Comparison of ENCODE assay signal across 27 cellular contexts in genomic region chr2:99159594-99159993, GRCh38. TPM values are rescaled to one million over a fixed set of nuclear protein-coding genes. Genes with fewer than 3 reads are reported as not detected.
A peak's percentile ranks its signal among the peaks of the same experiment; 100 is the strongest.
DNase-seq lines count a peak whose midpoint lies in the region; ATAC-seq, FAIRE-seq and TF ChIP-seq lines count a peak whose summit lies in the region.
"Had no signal": no experiment of that assay in that cellular context is flagged by ENCODE, and none has a peak within 500 bp of the region (broad histone marks: within the 10 kb centered on the region; RNA-seq: fewer than 3 reads in every experiment).

No MANE protein-coding gene starts in this region.

- no peak overlapping the region for H3K4me3 ChIP-seq in CD4-positive, alpha-beta memory T cell (ENCODE audit: low read length in 2 of 2)
- H3K4me3 ChIP-seq in GM12878: no peak overlapping the region
- H3K4me3 ChIP-seq: smooth muscle cell, testis had no signal

- H3K27me3 Mint-ChIP-seq in activated CD4-positive, alpha-beta T cell treated with anti-CD3 and anti-CD28 coated beads for 36 hours: no peaks in the 10 kb centered on the region
- H3K27me3 Mint-ChIP-seq in activated CD4-positive, alpha-beta T cell treated with anti-CD3 and anti-CD28 coated beads, Interleukin-2, amount 10 ng/mL, durations not matched to agents 24 days and 14 days: no peaks in the 10 kb centered on the region
- H3K27me3 Mint-ChIP-seq in CD4-positive, alpha-beta memory T cell: no peaks in the 10 kb centered on the region
- H3K27me3 Mint-ChIP-seq in naive B cell: no peaks in the 10 kb centered on the region
- H3K27me3 Mint-ChIP-seq: stimulated activated naive CD8-positive, alpha-beta T cell treated with anti-CD3 and anti-CD28 coated beads, Interleukin-15, Interleukin-2, amounts not matched to agents 100 ng/mL and 50 ng/mL, for 24 hours had no signal

- H3K9ac ChIP-seq in GM12878 (ENCODE audit: control insufficient read depth, insufficient read depth, low read length): no peak overlapping the region

- H3K27me3 ChIP-seq in CD4-positive, alpha-beta memory T cell (ENCODE audit: insufficient read depth, low read length): no peaks in the 10 kb centered on the region
- no peaks in the 10 kb centered on the region for H3K27me3 ChIP-seq in GM12878 (replicated peaks in 1 of 2; ENCODE audit: control insufficient read depth in 2 of 2, insufficient read depth in 2 of 2, low read length in 1 of 2)
- H3K27me3 ChIP-seq: neutrophil, testis had no signal

- POLR2A ChIA-PET in activated CD4-positive, alpha-beta T cell treated with anti-CD3 and anti-CD28 coated beads for 36 hours (lab: Charles Lee): interaction anchor here (0.5 kb wide), 1 partner anchor 467 kb away, joined by 4 read pairs; no protein-coding TSS in a partner anchor
- POLR2A ChIA-PET in CD4-positive, alpha-beta memory T cell (lab: Charles Lee; ENCODE audit: partially characterized antibody): no interaction called here
- POLR2A ChIA-PET in GM12878 (lab: Charles Lee): no interaction called here

- no peak overlapping the region for H2AFZ ChIP-seq in GM12878 (ENCODE audit: control insufficient read depth, low read depth, low read length)

- no peak overlapping the region for H3K4me2 ChIP-seq in GM12878 (ENCODE audit: control insufficient read depth, insufficient read depth)
- H3K4me2 ChIP-seq: smooth muscle cell had no signal

- no peak for TF ChIP-seq RAD21 in GM12878 (IDR thresholded peaks at IDR 0.05; ENCODE audit: insufficient read depth, low read depth, low read length)

- CTCF ChIA-PET in activated CD4-positive, alpha-beta T cell treated with anti-CD3 and anti-CD28 coated beads for 36 hours (lab: Charles Lee): interaction anchor here (1.1 kb wide), 1 partner anchor 225 kb away, joined by 3 read pairs; no protein-coding TSS in a partner anchor
- CTCF ChIA-PET in CD4-positive, alpha-beta memory T cell (lab: Charles Lee; ENCODE audit: partially characterized antibody): no interaction called here
- CTCF ChIA-PET in GM12878 (lab: Yijun Ruan, JAX): interaction anchor here (1.4 to 2.9 kb wide), 2 partner anchors 14 to 19 kb away, joined by 4 to 11 read pairs; partner anchors contain the start of gene C2orf15

- 95% methylated on average over 4 of the region's 4 CpGs for WGBS in GM12878 (ENCODE audit: insufficient coverage, insufficient replicate concordance, low lambda C conversion rate, missing lambda C conversion rate)

- peaks cover 28% of the 10 kb centered on the region for H3K36me3 Mint-ChIP-seq in activated CD4-positive, alpha-beta T cell treated with anti-CD3 and anti-CD28 coated beads for 36 hours (ENCODE audit: low read depth)
- peaks cover 22% of the 10 kb centered on the region for H3K36me3 Mint-ChIP-seq in activated CD4-positive, alpha-beta T cell treated with anti-CD3 and anti-CD28 coated beads, Interleukin-2, amount 10 ng/mL, durations not matched to agents 24 days and 14 days (ENCODE audit: low read depth)
- H3K36me3 Mint-ChIP-seq in CD4-positive, alpha-beta memory T cell: peaks cover 36 to 61% of the 10 kb centered on the region in 2 donors
- peaks cover 7 to 27% of the 10 kb centered on the region in 2 donors for H3K36me3 Mint-ChIP-seq in naive B cell

- no peak for DNase-seq in activated CD4-positive, alpha-beta T cell treated with anti-CD3 and anti-CD28 coated beads for 36 hours
- DNase-seq in activated CD4-positive, alpha-beta T cell treated with anti-CD3 and anti-CD28 coated beads, Interleukin-2, amount 10 ng/mL, durations not matched to agents 24 days and 14 days: no peak
- no peak for DNase-seq in CD4-positive, alpha-beta memory T cell
- no peak for DNase-seq in GM12878 (ENCODE audit: low read depth, low spot score)
- DNase-seq in naive B cell: no peak
- DNase-seq in NCI-H2029 treated with DMSO at 0.1 percent for 48 hours (lab: John Stamatoyannopoulos, UW): no peak
- DNase-seq: activated T-cell treated with anti-CD3 and anti-CD28 coated beads, Interleukin-2, amount 50 U/mL, for 4 hours; DMS153; H7; hippocampal formation; mammary epithelial cell; MM.1S; NCI-H1436; posterior cingulate gyrus; right cardiac atrium; SHP77 treated with DMSO at 0.1 percent for 48 hours; testis had no signal

- peak overlapping the region; percentile 43 for H3K27ac Mint-ChIP-seq in activated CD4-positive, alpha-beta T cell treated with anti-CD3 and anti-CD28 coated beads for 36 hours
- no peak overlapping the region for H3K27ac Mint-ChIP-seq in activated CD4-positive, alpha-beta T cell treated with anti-CD3 and anti-CD28 coated beads, Interleukin-2, amount 10 ng/mL, durations not matched to agents 24 days and 14 days
- peak overlapping the region in 6 of 7 donors; percentile 16 to 85 (median 44) for H3K27ac Mint-ChIP-seq in CD4-positive, alpha-beta memory T cell
- peak overlapping the region in 5 of 6 donors; percentile 87 to 98 (median 95) for H3K27ac Mint-ChIP-seq in naive B cell
- H3K27ac Mint-ChIP-seq: stimulated activated naive CD8-positive, alpha-beta T cell treated with anti-CD3 and anti-CD28 coated beads, Interleukin-15, Interleukin-2, amounts not matched to agents 100 ng/mL and 50 ng/mL, for 24 hours; T-helper 2 cell treated with Interferon-gamma antibody and Interleukin-4, amounts not matched to agents 5 μg/mL and 100 μg/mL, for 36 hours had no signal

- in situ Hi-C loops in GM12878 (cut with MboI): no loop called here

- TF ChIP-seq POLR2A in GM12878 (IDR thresholded peaks at IDR 0.05; ENCODE audit: low read depth, low read length): no peak

- no peak for TF ChIP-seq CTCF in GM12878 (IDR thresholded peaks at IDR 0.05 in 2 of 3, conservative IDR thresholded peaks at IDR 0.05 in 1 of 3; ENCODE audit: control insufficient read depth in 2 of 3, extremely low read depth in 1 of 3, insufficient read depth in 1 of 3, low read depth in 3 of 3, low read length in 3 of 3)

- BruUV-seq in GM12878 (replicated peaks; lab: Mats Ljungman, UMichigan): no TSS peak

- peaks cover 28% of the 10 kb centered on the region for H3K4me1 Mint-ChIP-seq in activated CD4-positive, alpha-beta T cell treated with anti-CD3 and anti-CD28 coated beads for 36 hours
- H3K4me1 Mint-ChIP-seq in activated CD4-positive, alpha-beta T cell treated with anti-CD3 and anti-CD28 coated beads, Interleukin-2, amount 10 ng/mL, durations not matched to agents 24 days and 14 days: peaks cover 26% of the 10 kb centered on the region
- H3K4me1 Mint-ChIP-seq in CD4-positive, alpha-beta memory T cell: peaks cover 10 to 39% (median 32%) of the 10 kb centered on the region in 4 donors
- H3K4me1 Mint-ChIP-seq in naive B cell: peaks cover 37 to 44% (median 44%) of the 10 kb centered on the region in 3 donors

- no peaks in the 10 kb centered on the region for H4K20me1 ChIP-seq in GM12878 (ENCODE audit: control insufficient read depth, insufficient read depth)

- ATAC-seq in activated CD4-positive, alpha-beta T cell treated with anti-CD3 and anti-CD28 coated beads for 36 hours: no peak
- ATAC-seq in GM12878: peak; percentile 39
- no peak for ATAC-seq in naive B cell (ENCODE audit: low read depth in 2 of 2)
- ATAC-seq in HG03439 (IDR thresholded peaks at IDR 0.05; ENCODE audit: unreplicated experiment): no peak
- ATAC-seq in GM18909 (IDR thresholded peaks at IDR 0.05; ENCODE audit: poor library complexity, unreplicated experiment): no peak
- ATAC-seq: activated T-cell treated with anti-CD3 and anti-CD28 coated beads, Interleukin-2, amount 50 U/mL, for 4 hours; Panc1; right cardiac atrium had no signal

- RAD21 ChIA-PET in GM12878 (lab: Charles Lee; ENCODE audit: unreplicated experiment): no interaction called here

- H3K27ac ChIP-seq in CD4-positive, alpha-beta memory T cell (ENCODE audit: low read depth, low read length): no peak overlapping the region
- no peak overlapping the region for H3K27ac ChIP-seq in GM12878 (ENCODE audit: control insufficient read depth, insufficient read depth)
- H3K27ac ChIP-seq: neutrophil, testis had no signal

- no peak overlapping the region for H3K4me3 Mint-ChIP-seq in activated CD4-positive, alpha-beta T cell treated with anti-CD3 and anti-CD28 coated beads for 36 hours
- no peak overlapping the region for H3K4me3 Mint-ChIP-seq in activated CD4-positive, alpha-beta T cell treated with anti-CD3 and anti-CD28 coated beads, Interleukin-2, amount 10 ng/mL, durations not matched to agents 24 days and 14 days
- H3K4me3 Mint-ChIP-seq in CD4-positive, alpha-beta memory T cell: no peak overlapping the region
- peak overlapping the region in 1 of 8 donors; percentile 52 for H3K4me3 Mint-ChIP-seq in naive B cell
- H3K4me3 Mint-ChIP-seq: activated T-cell treated with anti-CD3 and anti-CD28 coated beads, Interleukin-2, amount 50 U/mL, for 4 hours; CD14-positive monocyte; stimulated activated naive CD8-positive, alpha-beta T cell treated with anti-CD3 and anti-CD28 coated beads, Interleukin-15, Interleukin-2, amounts not matched to agents 100 ng/mL and 50 ng/mL, for 24 hours; T-helper 2 cell treated with Interferon-gamma antibody and Interleukin-4, amounts not matched to agents 5 μg/mL and 100 μg/mL, for 36 hours had no signal

- H3K9me3 Mint-ChIP-seq in activated CD4-positive, alpha-beta T cell treated with anti-CD3 and anti-CD28 coated beads for 36 hours (ENCODE audit: low read depth): no peaks in the 10 kb centered on the region
- no peaks in the 10 kb centered on the region for H3K9me3 Mint-ChIP-seq in activated CD4-positive, alpha-beta T cell treated with anti-CD3 and anti-CD28 coated beads, Interleukin-2, amount 10 ng/mL, durations not matched to agents 24 days and 14 days
- H3K9me3 Mint-ChIP-seq in CD4-positive, alpha-beta memory T cell: no peaks in the 10 kb centered on the region
- H3K9me3 Mint-ChIP-seq in naive B cell: no peaks in the 10 kb centered on the region
- H3K9me3 Mint-ChIP-seq: activated T-cell treated with anti-CD3 and anti-CD28 coated beads, Interleukin-2, amount 50 U/mL, for 4 hours; CD14-positive monocyte; stimulated activated naive CD8-positive, alpha-beta T cell treated with anti-CD3 and anti-CD28 coated beads, Interleukin-15, Interleukin-2, amounts not matched to agents 100 ng/mL and 50 ng/mL, for 24 hours; T-helper 2 cell treated with Interferon-gamma antibody and Interleukin-4, amounts not matched to agents 5 μg/mL and 100 μg/mL, for 36 hours had no signal

- no peak for TF ChIP-seq EP300 in GM12878 (IDR thresholded peaks at IDR 0.05; ENCODE audit: borderline replicate concordance in 1 of 2, control insufficient read depth in 1 of 2, low read depth in 2 of 2, low read length in 2 of 2)

- no peaks in the 10 kb centered on the region for H3K9me3 ChIP-seq in CD4-positive, alpha-beta memory T cell (ENCODE audit: control insufficient read depth in 1 of 2, low read length in 2 of 2)
- H3K9me3 ChIP-seq in GM12878 (replicated peaks; ENCODE audit: control insufficient read depth, insufficient read depth, low read length): no peaks in the 10 kb centered on the region
- H3K9me3 ChIP-seq: neutrophil, testis had no signal

- intact Hi-C loops in activated CD4-positive, alpha-beta T cell treated with anti-CD3 and anti-CD28 coated beads for 36 hours (cut with DNase I, micrococcal nuclease): loop anchor here (10.0 kb wide), 3 partner anchors 325 to 1165 kb away; partner anchors contain the start of gene TMEM131 (in 1 of the 2)
- intact Hi-C loops in activated CD4-positive, alpha-beta T cell treated with anti-CD3 and anti-CD28 coated beads, Interleukin-2, amount 10 ng/mL, durations not matched to agents 24 days and 14 days (cut with micrococcal nuclease): loop anchor here (10.0 kb wide), 2 partner anchors 495 to 715 kb away; partner anchors contain the start of gene INPP4A
- intact Hi-C loops in CD4-positive, alpha-beta memory T cell (cut with micrococcal nuclease): loop anchor here (10.0 kb wide), 1 partner anchor 1165 kb away; the partner anchor contains the start of gene TMEM131
- intact Hi-C loops in GM12878 (cut with micrococcal nuclease; ENCODE audit: unreplicated experiment): loop anchor here (10.0 kb wide), 1 partner anchor 515 kb away; no protein-coding TSS in a partner anchor

- peaks cover 11% of the 10 kb centered on the region for H3K4me1 ChIP-seq in CD4-positive, alpha-beta memory T cell (ENCODE audit: insufficient read depth, low read length)
- H3K4me1 ChIP-seq in GM12878 (ENCODE audit: control insufficient read depth, insufficient read depth, low read length): no peaks in the 10 kb centered on the region

- H3K36me3 ChIP-seq in CD4-positive, alpha-beta memory T cell (ENCODE audit: insufficient read depth, low read length): peaks cover 12% of the 10 kb centered on the region
- H3K36me3 ChIP-seq in GM12878 (ENCODE audit: control insufficient read depth in 2 of 2, insufficient read depth in 2 of 2, low read length in 1 of 2): peaks cover 0 to 4% of the 10 kb centered on the region in 2 experiments; a peak in 2 of 4 replicates

- SMC1A ChIA-PET in GM12878 (lab: Charles Lee; ENCODE audit: uncharacterized antibody, unreplicated experiment): interaction anchor here (1.1 to 1.7 kb wide), 2 partner anchors 20 to 177 kb away, joined by 3 to 5 read pairs; partner anchors contain the start of gene EIF5B

- peaks cover 9% of the 10 kb centered on the region for H3K79me2 ChIP-seq in GM12878 (ENCODE audit: control insufficient read depth, insufficient read depth, low read length)

- no peak for FAIRE-seq in GM12878 (lab: Jason Lieb, UNC)
- FAIRE-seq: endothelial cell of umbilical vein, urothelium cell line had no signal

RNA-seq across cellular contexts. Expression of gene LIPT1, which starts 4.8 kb away (rescaled TPM):
- 1 to 10 TPM; 4.6 to 4.7 TPM for total RNA-seq in activated CD4-positive, alpha-beta T cell treated with anti-CD3 and anti-CD28 coated beads for 36 hours
- 3.3 and 3.9 TPM in 2 replicates for total RNA-seq in activated CD4-positive, alpha-beta T cell treated with anti-CD3 and anti-CD28 coated beads, Interleukin-2, amount 10 ng/mL, durations not matched to agents 24 days and 14 days
- 10 to 100 TPM; 23.4 to 24.4 TPM for total RNA-seq in CD4-positive, alpha-beta memory T cell
- polyA plus RNA-seq in CD4-positive, alpha-beta memory T cell: 10 to 100 TPM; 20.5 to 25.6 TPM
- 19.0 and 22.4 TPM in 2 replicates for total RNA-seq in GM12878 (2013; cell fraction: nucleolus; rRNA removed)
- total RNA-seq in GM12878 (2014; rRNA removed): 8.0 and 8.3 TPM in 2 replicates
- total RNA-seq in GM12878 (2014; rRNA removed; fragmentation: Illumina TruSeq; extraction: Trizol): 10.4 and 10.9 TPM in 2 replicates
- 7.2 and 8.5 TPM in 2 replicates for total RNA-seq in GM12878 (2021)
- 5.8 TPM for polyA plus RNA-seq in GM12878 (2011; ENCODE audit: low read depth)
- polyA plus RNA-seq in GM12878 (2011; rRNA removed): 15.5 and 22.3 TPM in 2 replicates
- polyA plus RNA-seq in GM12878 (2011; cell fraction: cytosol; rRNA removed): 8.4 and 8.8 TPM in 2 replicates
- 12.3 and 13.5 TPM in 2 replicates for polyA plus RNA-seq in GM12878 (2011; cell fraction: nucleus; rRNA removed)
- 8.7 and 8.8 TPM in 2 replicates for polyA plus RNA-seq in GM12878 (2012)
- polyA plus RNA-seq in GM12878 (2014; fragmentation: Illumina TruSeq; extraction: Trizol): 13.0 and 16.9 TPM in 2 replicates
- 10 to 100 TPM; 14.4 to 15.3 TPM for polyA plus RNA-seq in GM12878 (2014; fragmentation: Nextera tagmentation; extraction: Ambion mirVana)
- polyA plus RNA-seq in GM12878 (2014; rRNA removed): 8.4 and 9.4 TPM in 2 replicates
- polyA plus RNA-seq in GM12878 (2016; fragmentation: Nextera tagmentation; extraction: Ambion mirVana): 10 to 100 TPM; 10.8 TPM
- 14.5 and 15.2 TPM in 2 replicates for polyA minus RNA-seq in GM12878 (2011; rRNA and poly(A)+ RNA removed)
- 5.9 and 9.6 TPM in 2 replicates for polyA minus RNA-seq in GM12878 (2011; cell fraction: cytosol; rRNA and poly(A)+ RNA removed)
- polyA minus RNA-seq in GM12878 (2011; cell fraction: nucleus; rRNA and poly(A)+ RNA removed): 18.3 and 22.9 TPM in 2 replicates
- polyA plus RNA-seq in naive B cell (ENCODE audit: low read depth in 6 of 6): 10 to 100 TPM in 5 of 6 donors, 1 to 10 TPM in 1; 9.9 to 23.4 (median 20.6) TPM

RNA-seq across cellular contexts. Expression of gene TSGA10, which starts 4.9 kb away (rescaled TPM):
- 1 to 10 TPM; 6.4 to 9.4 TPM for total RNA-seq in activated CD4-positive, alpha-beta T cell treated with anti-CD3 and anti-CD28 coated beads for 36 hours
- 3.2 and 3.7 TPM in 2 replicates for total RNA-seq in activated CD4-positive, alpha-beta T cell treated with anti-CD3 and anti-CD28 coated beads, Interleukin-2, amount 10 ng/mL, durations not matched to agents 24 days and 14 days
- total RNA-seq in CD4-positive, alpha-beta memory T cell: 10 to 100 TPM; 20.7 to 22.6 TPM
- polyA plus RNA-seq in CD4-positive, alpha-beta memory T cell: 10 to 100 TPM; 17.0 to 17.3 TPM
- 19.5 and 24.1 TPM in 2 replicates for total RNA-seq in GM12878 (2013; cell fraction: nucleolus; rRNA removed)
- total RNA-seq in GM12878 (2014; rRNA removed): 5.6 and 6.3 TPM in 2 replicates
- 13.4 and 14.5 TPM in 2 replicates for total RNA-seq in GM12878 (2014; rRNA removed; fragmentation: Illumina TruSeq; extraction: Trizol)
- total RNA-seq in GM12878 (2021): 6.2 and 7.2 TPM in 2 replicates
- 4.5 TPM for polyA plus RNA-seq in GM12878 (2011; ENCODE audit: low read depth)
- 4.6 and 5.3 TPM in 2 replicates for polyA plus RNA-seq in GM12878 (2011; rRNA removed)
- 1.0 and 1.6 TPM in 2 replicates for polyA plus RNA-seq in GM12878 (2011; cell fraction: cytosol; rRNA removed)
- 2.4 and 2.9 TPM in 2 replicates for polyA plus RNA-seq in GM12878 (2011; cell fraction: nucleus; rRNA removed)
- 4.9 and 11.2 TPM in 2 replicates for polyA plus RNA-seq in GM12878 (2012)
- polyA plus RNA-seq in GM12878 (2014; fragmentation: Illumina TruSeq; extraction: Trizol): 7.9 and 9.1 TPM in 2 replicates
- 10 to 100 TPM; 10.2 to 11.6 TPM for polyA plus RNA-seq in GM12878 (2014; fragmentation: Nextera tagmentation; extraction: Ambion mirVana)
- 5.3 TPM in 2 replicates for polyA plus RNA-seq in GM12878 (2014; rRNA removed)
- polyA plus RNA-seq in GM12878 (2016; fragmentation: Nextera tagmentation; extraction: Ambion mirVana): 10 to 100 TPM in 1 of 2 experiments, 1 to 10 TPM in 1; 8.1 to 13.5 TPM
- polyA minus RNA-seq in GM12878 (2011; rRNA and poly(A)+ RNA removed): 3.3 and 4.0 TPM in 2 replicates
- polyA minus RNA-seq in GM12878 (2011; cell fraction: cytosol; rRNA and poly(A)+ RNA removed): 1.9 and 2.2 TPM in 2 replicates
- 5.7 and 11.4 TPM in 2 replicates for polyA minus RNA-seq in GM12878 (2011; cell fraction: nucleus; rRNA and poly(A)+ RNA removed)
- 10 to 100 TPM; 17.2 to 42.2 (median 21.9) TPM for polyA plus RNA-seq in naive B cell (ENCODE audit: low read depth in 6 of 6)

RNA-seq across cellular contexts. Expression of gene C2orf15, which starts 18.1 kb away (rescaled TPM):
- 1 to 10 TPM in 1 of 2 experiments, under 1 TPM in 1; 0.87 to 1.1 TPM for total RNA-seq in activated CD4-positive, alpha-beta T cell treated with anti-CD3 and anti-CD28 coated beads for 36 hours
- total RNA-seq in activated CD4-positive, alpha-beta T cell treated with anti-CD3 and anti-CD28 coated beads, Interleukin-2, amount 10 ng/mL, durations not matched to agents 24 days and 14 days: 0.26 and 0.40 TPM in 2 replicates
- total RNA-seq in CD4-positive, alpha-beta memory T cell: 1 to 10 TPM; 2.3 to 3.2 TPM
- polyA plus RNA-seq in CD4-positive, alpha-beta memory T cell: 1 to 10 TPM; 4.7 to 4.9 TPM
- total RNA-seq in GM12878 (2013; cell fraction: nucleolus; rRNA removed): 0.96 and 1.6 TPM in 2 replicates
- total RNA-seq in GM12878 (2014; rRNA removed) (2.6 and 4.0 TPM in 2 replicates), GM12878 (2014; rRNA removed; fragmentation: Illumina TruSeq; extraction: Trizol) (2.8 and 3.4 TPM in 2 replicates), GM12878 (2021) (1.1 and 1.5 TPM in 2 replicates)
- 0.76 TPM for polyA plus RNA-seq in GM12878 (2011; ENCODE audit: low read depth)
- polyA plus RNA-seq in GM12878 (2011; rRNA removed) (2.1 and 3.6 TPM in 2 replicates), GM12878 (2014; fragmentation: Illumina TruSeq; extraction: Trizol) (2.1 and 3.1 TPM in 2 replicates), GM12878 (2014; fragmentation: Nextera tagmentation; extraction: Ambion mirVana) (1 to 10 TPM; 1.7 to 2.3 TPM), GM12878 (2014; rRNA removed) (1.4 and 1.6 TPM in 2 replicates), GM12878 (2016; fragmentation: Nextera tagmentation; extraction: Ambion mirVana) (1 to 10 TPM; 2.8 to 3.4 TPM), naive B cell (ENCODE audit: low read depth in 6 of 6) (1 to 10 TPM in 5 of 6 donors, not detected in 1; 1.6 to 5.7 (median 3.4) TPM)
- polyA plus RNA-seq in GM12878 (2011; cell fraction: cytosol; rRNA removed): 0.99 and 1.5 TPM in 2 replicates
- 0.41 and 0.45 TPM in 2 replicates for polyA plus RNA-seq in GM12878 (2011; cell fraction: nucleus; rRNA removed)
- polyA plus RNA-seq in GM12878 (2012): 2.0 and 2.3 TPM in 2 replicates
- polyA minus RNA-seq in GM12878 (2011; rRNA and poly(A)+ RNA removed): 1.1 and 1.2 TPM in 2 replicates
- polyA minus RNA-seq in GM12878 (2011; cell fraction: cytosol; rRNA and poly(A)+ RNA removed): 2.9 TPM in 1 of 2 replicates, not detected in the other
- 0.48 and 1.3 TPM in 2 replicates for polyA minus RNA-seq in GM12878 (2011; cell fraction: nucleus; rRNA and poly(A)+ RNA removed)
- total RNA-seq: endothelial cell of umbilical vein had no signal
- polyA plus RNA-seq: endothelial cell of umbilical vein, smooth muscle cell had no signal

RNA-seq across cellular contexts. Expression of gene MITD1, which starts 21.3 kb away (rescaled TPM):
- 10 to 100 TPM; 66.3 to 70.9 TPM for total RNA-seq in activated CD4-positive, alpha-beta T cell treated with anti-CD3 and anti-CD28 coated beads for 36 hours
- 49.9 and 52.8 TPM in 2 replicates for total RNA-seq in activated CD4-positive, alpha-beta T cell treated with anti-CD3 and anti-CD28 coated beads, Interleukin-2, amount 10 ng/mL, durations not matched to agents 24 days and 14 days
- total RNA-seq in CD4-positive, alpha-beta memory T cell: 10 to 100 TPM; 79.1 to 84.3 TPM
- 10 to 100 TPM; 54.7 to 73.9 TPM for polyA plus RNA-seq in CD4-positive, alpha-beta memory T cell
- total RNA-seq in GM12878 (2013; cell fraction: nucleolus; rRNA removed): 74.4 and 79.1 TPM in 2 replicates
- 36.9 and 47.4 TPM in 2 replicates for total RNA-seq in GM12878 (2014; rRNA removed)
- 68.1 and 74.9 TPM in 2 replicates for total RNA-seq in GM12878 (2014; rRNA removed; fragmentation: Illumina TruSeq; extraction: Trizol)
- 33.0 and 35.6 TPM in 2 replicates for total RNA-seq in GM12878 (2021)
- polyA plus RNA-seq in GM12878 (2011; ENCODE audit: low read depth): 31.4 TPM
- polyA plus RNA-seq in GM12878 (2011; rRNA removed): 52.6 and 89.2 TPM in 2 replicates
- 12.8 and 13.2 TPM in 2 replicates for polyA plus RNA-seq in GM12878 (2011; cell fraction: cytosol; rRNA removed)
- polyA plus RNA-seq in GM12878 (2011; cell fraction: nucleus; rRNA removed): 30.5 and 39.1 TPM in 2 replicates
- polyA plus RNA-seq in GM12878 (2012): 41.6 and 53.3 TPM in 2 replicates
- 74.3 and 90.7 TPM in 2 replicates for polyA plus RNA-seq in GM12878 (2014; fragmentation: Illumina TruSeq; extraction: Trizol)
- polyA plus RNA-seq in GM12878 (2014; fragmentation: Nextera tagmentation; extraction: Ambion mirVana): 100 to 1,000 TPM; 106 to 116 TPM
- polyA plus RNA-seq in GM12878 (2014; rRNA removed): 46.6 and 61.9 TPM in 2 replicates
- 10 to 100 TPM; 61.2 to 65.1 TPM for polyA plus RNA-seq in GM12878 (2016; fragmentation: Nextera tagmentation; extraction: Ambion mirVana)
- 11.5 and 12.1 TPM in 2 replicates for polyA minus RNA-seq in GM12878 (2011; rRNA and poly(A)+ RNA removed)
- 6.4 and 8.2 TPM in 2 replicates for polyA minus RNA-seq in GM12878 (2011; cell fraction: cytosol; rRNA and poly(A)+ RNA removed)
- polyA minus RNA-seq in GM12878 (2011; cell fraction: nucleus; rRNA and poly(A)+ RNA removed): 10.5 and 16.6 TPM in 2 replicates
- polyA plus RNA-seq in naive B cell (ENCODE audit: low read depth in 6 of 6): 10 to 100 TPM; 64.7 to 81.5 (median 67.7) TPM

RNA-seq across cellular contexts. Expression of gene MRPL30, which starts 21.4 kb away (rescaled TPM):
- total RNA-seq in activated CD4-positive, alpha-beta T cell treated with anti-CD3 and anti-CD28 coated beads for 36 hours: 10 to 100 TPM; 30.8 to 31.2 TPM
- total RNA-seq in activated CD4-positive, alpha-beta T cell treated with anti-CD3 and anti-CD28 coated beads, Interleukin-2, amount 10 ng/mL, durations not matched to agents 24 days and 14 days: 29.0 and 31.2 TPM in 2 replicates
- total RNA-seq in CD4-positive, alpha-beta memory T cell: 10 to 100 TPM; 20.2 to 22.7 TPM
- polyA plus RNA-seq in CD4-positive, alpha-beta memory T cell: 10 to 100 TPM; 12.4 to 17.0 TPM
- total RNA-seq in GM12878 (2013; cell fraction: nucleolus; rRNA removed): 19.6 and 24.5 TPM in 2 replicates
- 40.2 and 45.5 TPM in 2 replicates for total RNA-seq in GM12878 (2014; rRNA removed)
- 51.3 TPM in 2 replicates for total RNA-seq in GM12878 (2014; rRNA removed; fragmentation: Illumina TruSeq; extraction: Trizol)
- 30.3 and 33.6 TPM in 2 replicates for total RNA-seq in GM12878 (2021)
- polyA plus RNA-seq in GM12878 (2011; ENCODE audit: low read depth): 16.9 TPM
- polyA plus RNA-seq in GM12878 (2011; rRNA removed): 39.8 and 64.5 TPM in 2 replicates
- 20.9 and 27.1 TPM in 2 replicates for polyA plus RNA-seq in GM12878 (2011; cell fraction: cytosol; rRNA removed)
- 11.8 and 12.7 TPM in 2 replicates for polyA plus RNA-seq in GM12878 (2011; cell fraction: nucleus; rRNA removed)
- polyA plus RNA-seq in GM12878 (2012): 31.6 and 37.4 TPM in 2 replicates
- polyA plus RNA-seq in GM12878 (2014; fragmentation: Illumina TruSeq; extraction: Trizol): 63.3 and 94.8 TPM in 2 replicates
- polyA plus RNA-seq in GM12878 (2014; fragmentation: Nextera tagmentation; extraction: Ambion mirVana): 10 to 100 TPM; 34.9 to 53.1 TPM
- 32.2 and 39.9 TPM in 2 replicates for polyA plus RNA-seq in GM12878 (2014; rRNA removed)
- 10 to 100 TPM; 35.7 to 42.8 TPM for polyA plus RNA-seq in GM12878 (2016; fragmentation: Nextera tagmentation; extraction: Ambion mirVana)
- 16.0 and 25.0 TPM in 2 replicates for polyA minus RNA-seq in GM12878 (2011; rRNA and poly(A)+ RNA removed)
- 6.3 and 14.5 TPM in 2 replicates for polyA minus RNA-seq in GM12878 (2011; cell fraction: cytosol; rRNA and poly(A)+ RNA removed)
- polyA minus RNA-seq in GM12878 (2011; cell fraction: nucleus; rRNA and poly(A)+ RNA removed): 4.1 and 6.6 TPM in 2 replicates
- 10 to 100 TPM; 10.4 to 25.2 (median 17.9) TPM for polyA plus RNA-seq in naive B cell (ENCODE audit: low read depth in 6 of 6)
